Comparison of ENCODE assay signal across 8 cellular contexts in genomic region chr5:76401801-76402250, GRCh38. TPM values are rescaled to one million over a fixed set of nuclear protein-coding genes. Genes with fewer than 3 reads are reported as not detected.
DNase-seq lines count a peak whose midpoint lies in the region; ATAC-seq and TF ChIP-seq lines count a peak whose summit lies in the region.

No MANE protein-coding gene starts in this region.

- peak overlapping the region; percentile 92 for H3K27ac Mint-ChIP-seq in activated naive CD4-positive, alpha-beta T cell treated with anti-CD3 and anti-CD28 coated beads for 36 hours
- peak overlapping the region in 1 of 2 donors; percentile 100 for H3K27ac Mint-ChIP-seq in activated naive CD4-positive, alpha-beta T cell treated with anti-CD3 and anti-CD28 coated beads, Interleukin-2, amount 50 U/mL, for 72 hours
- peak overlapping the region; percentile 98 for H3K27ac Mint-ChIP-seq in progenitor cell of endocrine pancreas

- H3K27me3 Mint-ChIP-seq in activated naive CD4-positive, alpha-beta T cell treated with anti-CD3 and anti-CD28 coated beads for 36 hours (ENCODE audit: low read depth): no peaks in the 10 kb centered on the region
- peaks cover 7% of the 10 kb centered on the region for H3K27me3 Mint-ChIP-seq in progenitor cell of endocrine pancreas

- peak overlapping the region; percentile 76 to 84 for H3K27ac ChIP-seq in breast epithelium

- no peaks in the 10 kb centered on the region for H3K9me3 Mint-ChIP-seq in activated naive CD4-positive, alpha-beta T cell treated with anti-CD3 and anti-CD28 coated beads for 36 hours
- no peaks in the 10 kb centered on the region for H3K9me3 Mint-ChIP-seq in activated naive CD4-positive, alpha-beta T cell treated with anti-CD3 and anti-CD28 coated beads, Interleukin-2, amount 50 U/mL, for 72 hours
- H3K9me3 Mint-ChIP-seq in progenitor cell of endocrine pancreas (ENCODE audit: low read depth): no peaks in the 10 kb centered on the region

- peak overlapping the region; percentile 66 to 84 (median 74) for H3K4me3 ChIP-seq in breast epithelium

- intact Hi-C loops in activated naive CD4-positive, alpha-beta T cell treated with anti-CD3 and anti-CD28 coated beads for 36 hours (cut with micrococcal nuclease): loop anchor here (1.0 to 10.0 kb wide), 9 partner anchors 9 to 1347 kb away; partner anchors contain the start of genes GCNT4 and POC5
- intact Hi-C loops in breast epithelium (cut with DNase I; ENCODE audit: low total_unique reads): no loop called here

- no peaks in the 10 kb centered on the region for H3K27me3 ChIP-seq in breast epithelium

- CTCF ChIA-PET in activated naive CD4-positive, alpha-beta T cell treated with anti-CD3 and anti-CD28 coated beads for 36 hours (lab: Charles Lee): interaction anchor here (0.5 to 6.6 kb wide), 11 partner anchors 8 to 181 kb away, joined by 3 to 93 read pairs (median 5); no protein-coding TSS in a partner anchor

- TF ChIP-seq CTCF in breast epithelium (IDR thresholded peaks at IDR 0.05): no peak
- TF ChIP-seq CTCF in progenitor cell of endocrine pancreas (IDR thresholded peaks at IDR 0.05; ENCODE audit: unreplicated experiment): no peak

- H3K36me3 Mint-ChIP-seq in activated naive CD4-positive, alpha-beta T cell treated with anti-CD3 and anti-CD28 coated beads for 36 hours (ENCODE audit: low read depth): peaks cover 4% of the 10 kb centered on the region
- H3K36me3 Mint-ChIP-seq in activated naive CD4-positive, alpha-beta T cell treated with anti-CD3 and anti-CD28 coated beads, Interleukin-2, amount 50 U/mL, for 72 hours: peaks cover 0 to 11% of the 10 kb centered on the region in 2 donors
- no peaks in the 10 kb centered on the region for H3K36me3 Mint-ChIP-seq in progenitor cell of endocrine pancreas (ENCODE audit: insufficient read depth)

- H3K4me1 Mint-ChIP-seq in activated naive CD4-positive, alpha-beta T cell treated with anti-CD3 and anti-CD28 coated beads for 36 hours (ENCODE audit: low read depth): peaks cover 34% of the 10 kb centered on the region
- peaks cover 4% of the 10 kb centered on the region for H3K4me1 Mint-ChIP-seq in progenitor cell of endocrine pancreas (ENCODE audit: low read depth)

- TF ChIP-seq POLR2A in breast epithelium (IDR thresholded peaks at IDR 0.05): no peak

- H3K4me1 ChIP-seq in breast epithelium: no peaks in the 10 kb centered on the region

- peak overlapping the region; percentile 95 for H3K4me3 Mint-ChIP-seq in activated naive CD4-positive, alpha-beta T cell treated with anti-CD3 and anti-CD28 coated beads for 36 hours
- peak overlapping the region; percentile 95 for H3K4me3 Mint-ChIP-seq in progenitor cell of endocrine pancreas (ENCODE audit: low read depth)

- H3K9me3 ChIP-seq in breast epithelium: no peaks in the 10 kb centered on the region

- peak; percentile 40 for DNase-seq in activated naive CD4-positive, alpha-beta T cell treated with anti-CD3 and anti-CD28 coated beads for 36 hours
- DNase-seq in activated naive CD4-positive, alpha-beta T cell treated with anti-CD3 and anti-CD28 coated beads, Interleukin-2, amount 50 U/mL, for 72 hours (ENCODE audit: low spot score in 2 of 2): no peak
- DNase-seq in NAMALWA (ENCODE audit: low spot score) (peak; percentile 64), breast epithelium (ENCODE audit: low spot score in 2 of 2) (no peak), progenitor cell of endocrine pancreas (ENCODE audit: low spot score, unreplicated experiment) (no peak), mesenteric fat pad (ENCODE audit: low spot score) (no peak), SK-N-DZ (ENCODE audit: low spot score) (no peak), AG08395 (ENCODE audit: low spot score) (no peak)

- no peaks in the 10 kb centered on the region for H3K36me3 ChIP-seq in breast epithelium

- ATAC-seq in activated naive CD4-positive, alpha-beta T cell treated with anti-CD3 and anti-CD28 coated beads, Interleukin-2, amount 50 U/mL, for 72 hours: no peak

RNA-seq across cellular contexts. Expression of gene IQGAP2, which starts 1.3 kb away (rescaled TPM):
- 10 to 100 TPM; 54.6 to 55.9 TPM for total RNA-seq in activated naive CD4-positive, alpha-beta T cell treated with anti-CD3 and anti-CD28 coated beads for 36 hours
- 10 to 100 TPM; 42.4 to 62.0 TPM for total RNA-seq in activated naive CD4-positive, alpha-beta T cell treated with anti-CD3 and anti-CD28 coated beads, Interleukin-2, amount 50 U/mL, for 72 hours
- total RNA-seq in breast epithelium (10 to 100 TPM; 31.7 to 70.2 (median 44.6) TPM), progenitor cell of endocrine pancreas (16.7 and 17.2 TPM in 2 replicates), mesenteric fat pad (28.5 TPM)
- polyA plus RNA-seq in SK-N-DZ (2014; cell fraction: cytosol; rRNA removed): 0.05 TPM in 1 of 2 replicates, not detected in the other
- polyA plus RNA-seq in SK-N-DZ (2014; cell fraction: nucleus; rRNA removed): not detected in 2 replicates

Comparison
In these comparisons a context has a peak if more than half of its experiments do, and no peak if none do; other contexts are left out.
1. DNase-seq: peak in activated naive CD4-positive, alpha-beta T cell treated with anti-CD3 and anti-CD28 coated beads for 36 hours (single experiment) and NAMALWA (single experiment); none in activated naive CD4-positive, alpha-beta T cell treated with anti-CD3 and anti-CD28 coated beads, Interleukin-2, amount 50 U/mL, for 72 hours (0 of 2), breast epithelium (0 of 2), progenitor cell of endocrine pancreas (single experiment), mesenteric fat pad (single experiment), SK-N-DZ (single experiment) and AG08395 (single experiment).